In the genomic region with DNA sequence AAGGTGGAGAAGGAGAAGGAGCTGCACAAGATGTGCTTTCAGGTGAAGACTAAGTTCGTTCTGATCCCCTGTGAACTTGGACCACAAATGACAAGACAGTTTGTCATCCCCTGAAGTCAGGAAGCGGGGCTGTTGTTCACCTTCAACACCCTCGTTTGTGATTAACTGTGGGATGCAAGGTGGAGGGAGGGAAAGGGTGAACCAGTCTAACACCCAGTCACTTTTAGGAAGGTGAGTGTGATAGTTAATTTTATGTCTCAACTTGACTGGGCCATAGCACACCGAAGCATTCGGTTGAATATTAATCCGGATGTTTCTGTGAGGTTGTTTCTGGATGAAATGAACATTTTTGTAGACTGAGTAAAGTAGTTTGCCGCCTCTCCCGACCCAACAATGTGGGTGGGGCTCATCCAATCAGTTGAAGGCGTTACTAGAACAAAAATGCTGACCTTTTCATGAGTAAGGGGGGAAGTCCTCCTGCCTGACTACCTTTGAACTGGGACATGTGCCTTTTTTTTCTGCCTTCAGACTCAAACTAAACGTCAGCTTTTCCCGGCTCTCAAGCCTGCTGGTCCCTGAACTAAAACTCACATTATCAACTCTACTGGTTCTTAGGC, we compare ENCODE assay signal across 25 cellular contexts.
DNase-seq lines count a peak whose midpoint lies in the region; ATAC-seq, FAIRE-seq and TF ChIP-seq lines count a peak whose summit lies in the region.
"Had no signal": no experiment of that assay in that cellular context is flagged by ENCODE, and none has a peak within 500 bp of the region (broad histone marks: within the 10 kb centered on the region; RNA-seq: fewer than 3 reads in every experiment).

No MANE protein-coding gene starts in this region.

- no peaks in the 10 kb centered on the region for H3K27me3 ChIP-seq in bronchial epithelial cell (ENCODE audit: control insufficient read depth, insufficient read depth, low read length)
- no peaks in the 10 kb centered on the region for H3K27me3 ChIP-seq in kidney epithelial cell (ENCODE audit: control insufficient read depth, insufficient read depth, low read length)
- H3K27me3 ChIP-seq: esophagus squamous epithelium, gastroesophageal sphincter, left lung, right atrium auricular region, upper lobe of right lung had no signal

- ATAC-seq in GM21381 (IDR thresholded peaks at IDR 0.05; ENCODE audit: unreplicated experiment), result no peak
- ATAC-seq: activated CD4-positive, alpha-beta T cell treated with anti-CD3 and anti-CD28 coated beads for 36 hours; activated CD8-positive, alpha-beta T cell treated with anti-CD3 and anti-CD28 coated beads for 36 hours; gastroesophageal sphincter; left lung; Right ventricle myocardium inferior; upper lobe of right lung had no signal

- no peak for TF ChIP-seq CTCF in bronchial epithelial cell (IDR thresholded peaks at IDR 0.05; ENCODE audit: insufficient read depth, low read length, severe bottlenecking)
- no peak for TF ChIP-seq CTCF in kidney epithelial cell (IDR thresholded peaks at IDR 0.05; ENCODE audit: insufficient read depth, low read length, poor library complexity, severe bottlenecking)

- H3K36me3 ChIP-seq in bronchial epithelial cell (ENCODE audit: control insufficient read depth, insufficient read depth, low read length), result no peaks in the 10 kb centered on the region
- no peaks in the 10 kb centered on the region for H3K36me3 ChIP-seq in kidney epithelial cell (ENCODE audit: control insufficient read depth, insufficient read depth, low read length)
- H3K36me3 ChIP-seq: esophagus squamous epithelium, gastroesophageal sphincter, HAP-1, left lung, right atrium auricular region, upper lobe of right lung had no signal

- peak; percentile 66 for FAIRE-seq in bronchial epithelial cell (lab: Jason Lieb, UNC)
- FAIRE-seq: small intestine had no signal

- in situ Hi-C loops in Caki2 (cut with HindIII; ENCODE audit: low pct_unique_long_range_greater_than_20kb, low sequenced_read_pairs), result no loop called here

- H3K4me3 ChIP-seq in bronchial epithelial cell (ENCODE audit: low read depth, low read length), result no peak overlapping the region
- H3K4me3 ChIP-seq in kidney epithelial cell (ENCODE audit: low read depth, low read length), result peak overlapping the region; percentile 41
- H3K4me3 ChIP-seq: esophagus squamous epithelium, gastroesophageal sphincter, HAP-1, left lung, right atrium auricular region, upper lobe of right lung had no signal

- DNase-seq in Caki2 (ENCODE audit: low read depth) (peak; percentile 100), LoVo (ENCODE audit: low spot score) (peak; percentile 70), bronchial epithelial cell (ENCODE audit: low read depth) (peak; percentile 37), kidney epithelial cell (ENCODE audit: low read depth) (peak; percentile 63), NCI-H526 (lab: John Stamatoyannopoulos, UW) (no peak), SK-N-DZ (ENCODE audit: low spot score) (no peak), GM03348 (ENCODE audit: low spot score) (no peak)
- DNase-seq: activated CD4-positive, alpha-beta T cell treated with anti-CD3 and anti-CD28 coated beads for 36 hours; activated CD8-positive, alpha-beta T cell treated with anti-CD3 and anti-CD28 coated beads for 36 hours; activated naive CD4-positive, alpha-beta T cell treated with anti-CD3 and anti-CD28 coated beads for 36 hours; CD4-positive, alpha-beta memory T cell; DMS153; esophagus squamous epithelium; hypothalamus; left lung; mesendoderm; NCI-H146; small intestine; stimulated activated naive CD4-positive, alpha-beta T cell; upper lobe of right lung had no signal

Comparison
In these comparisons a context has a peak if more than half of its experiments do, and no peak if none do; other contexts are left out.
1. DNase-seq: peak in Caki2 (single experiment), LoVo (single experiment), bronchial epithelial cell (single experiment) and kidney epithelial cell (single experiment); none in NCI-H526 (0 of 2), SK-N-DZ (single experiment) and GM03348 (single experiment).